In the genomic region with DNA sequence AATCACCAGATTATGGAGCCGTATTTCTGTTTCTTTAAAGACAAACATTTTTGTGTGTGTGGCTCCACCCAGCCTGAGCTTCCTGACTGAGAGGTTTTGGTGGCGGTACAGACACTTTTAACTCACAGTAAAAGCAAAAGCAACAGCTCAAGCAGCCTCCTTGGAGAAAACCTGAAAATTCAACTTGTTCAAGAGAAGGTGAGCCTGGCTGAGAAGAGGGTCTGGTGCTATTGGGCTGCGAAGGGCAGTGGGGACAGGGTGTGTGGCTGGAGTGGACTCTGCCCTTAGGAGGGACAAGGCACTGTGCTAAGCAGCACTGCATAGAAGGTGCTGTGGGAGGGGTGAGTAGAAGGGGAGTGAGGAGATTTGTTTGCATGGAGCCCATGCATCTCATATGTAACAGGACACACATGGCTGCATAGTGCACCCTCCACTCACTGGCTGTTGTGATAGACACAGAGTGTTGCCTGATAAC, we compare ENCODE assay signal across 8 cellular contexts. TPM values are rescaled to one million over a fixed set of nuclear protein-coding genes. Genes with fewer than 3 reads are reported as not detected.
DNase-seq lines count a peak whose midpoint lies in the region; ATAC-seq, FAIRE-seq and TF ChIP-seq lines count a peak whose summit lies in the region.

A gene (plus strand): TSS at position 125 of the 475 bp plus-strand sequence. CDS start 5,103 bp downstream, outside the sequence.

- no peaks in the 10 kb centered on the region for H3K27me3 ChIP-seq in thyroid gland
- peaks cover 6% of the 10 kb centered on the region for H3K27me3 ChIP-seq in A673 (replicated peaks; ENCODE audit: insufficient read depth, low read depth, low read length, poor library complexity)

- H3K36me3 Mint-ChIP-seq in memory B cell, result no peaks in the 10 kb centered on the region

- CTCF ChIA-PET in A673 (lab: Charles Lee), result no interaction called here

- H3K4me3 ChIP-seq in thyroid gland (replicated peaks in 1 of 3) (peak within 1 kb of the TSS in 1 of 3 donors; percentile 25), A673 (ENCODE audit: low read depth, low read length, poor library complexity, severe bottlenecking) (no peak within 1 kb of the TSS)

- no peaks in the 10 kb centered on the region for H3K36me3 ChIP-seq in thyroid gland
- H3K36me3 ChIP-seq in A673 (ENCODE audit: insufficient read depth, low read length, poor library complexity, severe bottlenecking), result no peaks in the 10 kb centered on the region

- peaks cover 4% of the 10 kb centered on the region for H3K9me3 Mint-ChIP-seq in memory B cell

- peak; percentile 71 for FAIRE-seq in GM18507 (lab: Jason Lieb, UNC)

- no peaks in the 10 kb centered on the region for H3K9me3 ChIP-seq in thyroid gland
- no peaks in the 10 kb centered on the region for H3K9me3 ChIP-seq in A673 (ENCODE audit: low read depth, low read length, poor library complexity, severe bottlenecking)

- no peak for DNase-seq in GM18507 (ENCODE audit: extremely low spot score, insufficient read length, low read depth)
- peak; percentile 42 for DNase-seq in activated gamma-delta T cell treated with anti-CD3 and anti-CD28 coated beads, Interleukin-2, amount 50 U/mL, for 16 hours (ENCODE audit: low read depth)
- no peak for DNase-seq in memory B cell (ENCODE audit: low spot score in 2 of 2)
- peak; percentile 5 to 22 for DNase-seq in thyroid gland
- no peak for DNase-seq in SKM-1 (lab: John Stamatoyannopoulos, UW; ENCODE audit: unreplicated experiment)
- no peak for DNase-seq in NCI-H1694 treated with DMSO at 0.1 percent for 48 hours (lab: John Stamatoyannopoulos, UW)
- DNase-seq in A673 (ENCODE audit: low spot score), result no peak

- no TSS peak for BruUV-seq in A673 (replicated peaks; lab: Mats Ljungman, UMichigan)

- H3K4me3 Mint-ChIP-seq in memory B cell, result peak within 1 kb of the TSS; percentile 47

- TF ChIP-seq CTCF in thyroid gland (IDR thresholded peaks at IDR 0.05) (no peak), A673 (conservative IDR thresholded peaks at IDR 0.05; ENCODE audit: low read depth, low read length) (no peak)

- POLR2A ChIA-PET in A673 (lab: Charles Lee; ENCODE audit: low non-redundant PET), result no interaction called here

- H3K4me1 ChIP-seq in thyroid gland (peaks cover 0 to 6% of the 10 kb centered on the region in 2 donors), A673 (ENCODE audit: insufficient read depth, low read length, poor library complexity, severe bottlenecking) (no peaks in the 10 kb centered on the region)

- peaks cover 3% of the 10 kb centered on the region for H3K27me3 Mint-ChIP-seq in memory B cell

- peak; percentile 59 for ATAC-seq in HG03280 (IDR thresholded peaks at IDR 0.05; ENCODE audit: unreplicated experiment)
- no peak for ATAC-seq in memory B cell (ENCODE audit: low read depth)

- WGBS in thyroid gland, 2 donors, result 10 to 15% methylated on average over 3 of the region's 3 CpGs

- no peak within 1 kb of the TSS for H3K27ac Mint-ChIP-seq in memory B cell

- intact Hi-C loops in thyroid gland (cut with DNase I), result no loop called here
- intact Hi-C loops in A673 (cut with micrococcal nuclease; ENCODE audit: unreplicated experiment), result no loop called here

- peaks cover 3% of the 10 kb centered on the region for H3K4me1 Mint-ChIP-seq in memory B cell

- H3K27ac ChIP-seq in thyroid gland, result peak within 1 kb of the TSS; percentile 39 to 68 (median 65)
- no peak within 1 kb of the TSS for H3K27ac ChIP-seq in A673 (ENCODE audit: low read depth, low read length, poor library complexity, severe bottlenecking)

- TF ChIP-seq POLR2A in thyroid gland (IDR thresholded peaks at IDR 0.05), result peak in 1 of 2 donors; percentile 41

RNA-seq across cellular contexts. Expression of the gene that starts here (rescaled TPM):
- total RNA-seq in thyroid gland (10 to 100 TPM; 12.4 to 35.2 (median 24.0) TPM), A673 (2021) (not detected in 2 replicates)

Comparison
In these comparisons a context has a peak if more than half of its experiments do, and no peak if none do; other contexts are left out.
1. RNA of the gene that starts here (total RNA-seq): 12.4 to 35.2 TPM in thyroid gland; not detected in A673; every median in the first group is over 10 times any median in the second.
2. DNase-seq: peak in activated gamma-delta T cell treated with anti-CD3 and anti-CD28 coated beads, Interleukin-2, amount 50 U/mL, for 16 hours (single experiment) and thyroid gland (2 of 2); none in GM18507 (single experiment), memory B cell (0 of 2), SKM-1 (single experiment), NCI-H1694 treated with DMSO at 0.1 percent for 48 hours (single experiment) and A673 (single experiment).